Comparison of ENCODE assay signal across 1 cellular context in the genomic region with DNA sequence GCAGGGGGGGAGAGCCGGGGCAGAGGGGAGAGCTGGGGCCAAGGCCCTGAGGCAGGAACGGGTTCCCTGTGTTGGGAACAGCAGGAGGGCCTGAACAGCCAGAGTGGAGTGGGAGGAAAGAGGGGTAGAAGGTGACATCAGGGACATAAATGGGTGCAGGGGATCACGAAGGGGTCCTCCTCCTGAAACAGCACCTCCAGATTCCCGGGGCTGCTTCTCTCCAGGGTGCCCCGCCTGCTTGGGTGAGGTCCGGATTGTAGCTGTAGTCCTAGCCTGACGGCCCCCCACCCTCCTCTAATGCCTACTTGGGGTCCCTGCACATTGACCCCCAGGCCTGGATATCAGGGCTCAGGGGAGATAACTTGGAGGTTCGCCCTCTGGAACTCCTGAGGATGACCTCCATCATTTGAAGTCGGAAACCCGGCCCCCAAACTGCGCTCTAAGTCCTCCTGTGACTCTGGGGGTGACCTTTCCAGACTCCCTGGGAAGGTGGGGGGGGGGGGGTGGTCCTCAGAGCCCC.
TF ChIP-seq lines count a peak whose summit lies in the region.

No MANE protein-coding gene starts in this region.

TF ChIP-seq in HCT116, 20 proteins besides CTCF, POLR2A, EP300 and RAD21 (continued from another document):
- no peak for TF ChIP-seq EGR1 (IDR thresholded peaks at IDR 0.05; ENCODE audit: low read depth)
- TF ChIP-seq ZNF274 (IDR thresholded peaks at IDR 0.05; ENCODE audit: low read depth, low read length): no peak
- no peak for TF ChIP-seq JUND (IDR thresholded peaks at IDR 0.05)
- TF ChIP-seq ZBTB33 (IDR thresholded peaks at IDR 0.05; ENCODE audit: extremely low read depth, insufficient replicate concordance, low read length): no peak
- no peak for TF ChIP-seq EZH2 (IDR thresholded peaks at IDR 0.05)
- TF ChIP-seq TCF7L2 (IDR thresholded peaks at IDR 0.05; ENCODE audit: borderline replicate concordance, extremely low read depth, insufficient read depth, insufficient read length): no peak
- no peak for TF ChIP-seq CEBPB (IDR thresholded peaks at IDR 0.05; ENCODE audit: low read depth)
TF ChIP-seq in HCT116: peak in this region for 0.
